In genomic region chr3:134656211-134656800, GRCh38 we compare ENCODE assay signal across 27 cellular contexts. TPM values are rescaled to one million over a fixed set of nuclear protein-coding genes. Genes with fewer than 3 reads are reported as not detected.
A peak's percentile ranks its signal among the peaks of the same experiment; 100 is the strongest.
DNase-seq lines count a peak whose midpoint lies in the region; ATAC-seq and TF ChIP-seq lines count a peak whose summit lies in the region.
"Had no signal": no experiment of that assay in that cellular context is flagged by ENCODE, and none has a peak within 500 bp of the region (broad histone marks: within the 10 kb centered on the region; RNA-seq: fewer than 3 reads in every experiment).

No MANE protein-coding gene starts in this region.

- H4K5ac ChIP-seq in H9 (ENCODE audit: insufficient read length, low read depth, low read length), result no peak overlapping the region

- H3K36me3 Mint-ChIP-seq in H9 (ENCODE audit: insufficient read depth in 1 of 3, low read depth in 3 of 3), result no peaks in the 10 kb centered on the region

- no peak overlapping the region for H2BK12ac ChIP-seq in H9 (ENCODE audit: insufficient read length, low read depth, low read length)

- no peak overlapping the region for H3K56ac ChIP-seq in H9 (ENCODE audit: insufficient read length, low read depth, low read length)

- H3K4me1 ChIP-seq in H9 (ENCODE audit: insufficient read depth, low read length) (no peaks in the 10 kb centered on the region), osteoblast (ENCODE audit: insufficient read depth, low read length) (peaks cover 16% of the 10 kb centered on the region)
- H3K4me1 ChIP-seq: BE2C had no signal

- no peaks in the 10 kb centered on the region for H3K79me1 ChIP-seq in H9 (ENCODE audit: insufficient read depth, low read depth, low read length, poor library complexity, severe bottlenecking)

- WGBS in H9 (ENCODE audit: extremely low coverage, insufficient read length, low lambda C conversion rate), result no CpG with 5 or more reads among the region's 7 CpGs

- H3K14ac ChIP-seq in H9 (ENCODE audit: insufficient read depth, low read length), result no peak overlapping the region

- H3K27me3 ChIP-seq in H9 (ENCODE audit: insufficient read depth, low read length) (peaks cover 40% of the 10 kb centered on the region), osteoblast (ENCODE audit: insufficient read depth, low read length) (no peaks in the 10 kb centered on the region)

- no peak overlapping the region for H2BK120ac ChIP-seq in H9 (ENCODE audit: low read depth, low read length, poor library complexity, severe bottlenecking)

- no peaks in the 10 kb centered on the region for H3K9me3 ChIP-seq in H9 (ENCODE audit: control insufficient read depth, low read depth, low read length)
- H3K9me3 ChIP-seq in osteoblast (ENCODE audit: low read depth, low read length), result no peaks in the 10 kb centered on the region
- H3K9me3 ChIP-seq: BE2C had no signal

- no peak overlapping the region for H3K4me3 Mint-ChIP-seq in H9
- H3K4me3 Mint-ChIP-seq: CD4-positive, alpha-beta T cell; HFFc6 had no signal

- H2AFZ ChIP-seq in H9 (ENCODE audit: low read length), result no peak overlapping the region
- peak overlapping the region; percentile 38 for H2AFZ ChIP-seq in osteoblast (ENCODE audit: low read length)

- H3T11ph ChIP-seq in H9 (ENCODE audit: low read length), result no peak overlapping the region

- no peaks in the 10 kb centered on the region for H3K23me2 ChIP-seq in H9 (ENCODE audit: insufficient read length, low read depth, low read length, poor library complexity, severe bottlenecking)

- H3K4me2 ChIP-seq in H9 (ENCODE audit: insufficient read depth, insufficient read length, low read length), result no peak overlapping the region
- H3K4me2 ChIP-seq in osteoblast (ENCODE audit: insufficient read depth, low read length), result no peak overlapping the region

- H3K27ac ChIP-seq in H9 (ENCODE audit: insufficient read length, low read depth, low read length) (no peak overlapping the region), coronary artery (no peak overlapping the region), osteoblast (ENCODE audit: low read depth, low read length) (no peak overlapping the region)
- H3K27ac ChIP-seq: HL-60 had no signal

- no peak overlapping the region for H3K18ac ChIP-seq in H9 (ENCODE audit: insufficient read length, low read depth, low read length)

- H2AK5ac ChIP-seq in H9 (ENCODE audit: insufficient read length, low read length), result no peak overlapping the region

- TF ChIP-seq CTCF in H9 (conservative IDR thresholded peaks at IDR 0.05), result no peak
- no peak for TF ChIP-seq CTCF in coronary artery (IDR thresholded peaks at IDR 0.05)
- TF ChIP-seq CTCF in osteoblast (IDR thresholded peaks at IDR 0.05; ENCODE audit: extremely low read depth, low read depth, low read length), result no peak

- no peak overlapping the region for H3K9ac ChIP-seq in H9 (ENCODE audit: extremely low read depth, insufficient read length, low read length)

- no peak overlapping the region for H3K4ac ChIP-seq in H9 (ENCODE audit: low read depth, low read length)

- H2BK5ac ChIP-seq in H9 (ENCODE audit: insufficient read length, low read length), result no peak overlapping the region

- H3K4me1 Mint-ChIP-seq in H9, result peaks cover 8 to 13% of the 10 kb centered on the region in 2 experiments

- no peak overlapping the region for H3K4me3 ChIP-seq in coronary artery
- no peak overlapping the region for H3K4me3 ChIP-seq in osteoblast (ENCODE audit: insufficient read depth, low read length)

- peaks cover 94% of the 10 kb centered on the region for H3K27me3 Mint-ChIP-seq in H9 (ENCODE audit: low read depth)

- H2BK15ac ChIP-seq in H9 (ENCODE audit: low read depth, low read length), result no peak overlapping the region

- H3K23ac ChIP-seq in H9 (ENCODE audit: insufficient read length, low read depth, low read length), result no peak overlapping the region

- no peak overlapping the region for H4K91ac ChIP-seq in H9 (ENCODE audit: insufficient read length, low read depth, low read length)

- H3K9me3 Mint-ChIP-seq in H9, result no peaks in the 10 kb centered on the region; a peak in 1 of 5 replicates
- H3K9me3 Mint-ChIP-seq: HFFc6 had no signal

- DNase-seq in D341Med (ENCODE audit: low spot score) (peak; percentile 4), H9 (peak; percentile 9), coronary artery (ENCODE audit: low spot score) (peak; percentile 62), osteoblast (ENCODE audit: insufficient read length, low spot score, missing footprints) (no peak), NCI-H345 treated with DMSO at 0.1 percent for 48 hours (lab: John Stamatoyannopoulos, UW; ENCODE audit: unreplicated experiment) (no peak), NCI-H748 treated with DMSO at 0.1 percent for 48 hours (lab: John Stamatoyannopoulos, UW) (no peak)
- DNase-seq: BE2C; CD4-positive, alpha-beta T cell; COR-L47; DMS 273 treated with DMSO at 0.1 percent for 48 hours; DMS79 treated with DMSO at 0.1 percent for 48 hours; HFFc6; KBM-7; MM.1S; NCI-H1092 treated with DMSO at 0.1 percent for 48 hours; NCI-H146; NCI-H2029; NCI-H2227 treated with DMSO at 0.1 percent for 48 hours; NCI-H510A treated with DMSO at 0.1 percent for 48 hours; NCI-H774; SIG-M5 had no signal

- H3K36me3 ChIP-seq in osteoblast (ENCODE audit: insufficient read depth, low read length), result no peaks in the 10 kb centered on the region
- H3K36me3 ChIP-seq: BE2C had no signal

- H4K8ac ChIP-seq in H9 (replicated peaks; ENCODE audit: insufficient read length, low read depth, low read length), result no peak overlapping the region

- H3K79me2 ChIP-seq in H9 (ENCODE audit: insufficient read depth, low read length), result no peaks in the 10 kb centered on the region
- H3K79me2 ChIP-seq in osteoblast (ENCODE audit: insufficient read depth, low read length), result no peaks in the 10 kb centered on the region

- no peak for ATAC-seq in GM18498 (IDR thresholded peaks at IDR 0.05; ENCODE audit: unreplicated experiment)
- ATAC-seq: HepG2, Panc1 had no signal

- no peaks in the 10 kb centered on the region for H4K20me1 ChIP-seq in H9 (ENCODE audit: control insufficient read depth, insufficient read depth, insufficient read length)
- H4K20me1 ChIP-seq in osteoblast (ENCODE audit: insufficient read depth, low read length), result no peaks in the 10 kb centered on the region

- no peak overlapping the region for H3K27ac Mint-ChIP-seq in H9
- H3K27ac Mint-ChIP-seq: CD4-positive, alpha-beta T cell; HFFc6 had no signal

- H2BK20ac ChIP-seq in H9 (ENCODE audit: low read depth, low read length, poor library complexity, severe bottlenecking), result no peak overlapping the region

RNA-seq across cellular contexts. Expression of gene KY, which starts 5.5 kb away (rescaled TPM):
- total RNA-seq in H9 (2021) (not detected in 2 replicates), osteoblast (2.1 and 3.6 TPM in 2 replicates)
- total RNA-seq: A673; CD4-positive, alpha-beta T cell; HepG2; HT-29 had no signal

Comparison
In these comparisons a context has a peak if more than half of its experiments do, and no peak if none do; other contexts are left out.
1. DNase-seq: peak in D341Med (single experiment), H9 (single experiment) and coronary artery (single experiment); none in osteoblast (single experiment), NCI-H345 treated with DMSO at 0.1 percent for 48 hours (single experiment) and NCI-H748 treated with DMSO at 0.1 percent for 48 hours (single experiment).